ENCODE assay signal across 13 cellular contexts in the genomic region with DNA sequence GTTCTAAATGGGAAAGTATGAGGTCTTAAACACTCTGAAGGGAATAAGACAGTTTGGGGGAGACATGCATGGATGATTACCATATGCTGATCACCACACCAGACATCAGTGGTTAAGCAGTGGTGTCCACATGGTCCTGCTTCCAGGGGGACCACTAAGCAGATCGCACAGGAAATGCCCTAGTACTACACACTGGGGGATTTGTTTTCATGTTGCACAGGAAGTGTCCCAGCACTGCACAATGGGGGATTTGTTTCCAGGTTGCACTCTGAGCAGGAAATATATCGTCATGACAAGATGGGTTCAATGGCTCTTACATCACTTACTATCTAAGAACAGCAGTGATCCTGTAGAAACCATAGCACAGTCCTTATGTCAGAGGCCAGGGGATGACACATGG.
DNase-seq lines count a peak whose midpoint lies in the region; ATAC-seq and TF ChIP-seq lines count a peak whose summit lies in the region.
"Had no signal": no experiment of that assay in that cellular context is flagged by ENCODE, and none has a peak within 500 bp of the region (broad histone marks: within the 10 kb centered on the region; RNA-seq: fewer than 3 reads in every experiment).

No MANE protein-coding gene starts in this region.

- no peaks in the 10 kb centered on the region for H3K4me1 ChIP-seq in SK-N-SH (ENCODE audit: control insufficient read depth in 1 of 2, insufficient read depth in 2 of 2, low read depth in 1 of 2, low read length in 1 of 2)
- peaks cover 2% of the 10 kb centered on the region for H3K4me1 ChIP-seq in DND-41 (ENCODE audit: insufficient read depth, low read length)
- H3K4me1 ChIP-seq: spleen had no signal

- DNase-seq in SK-N-SH = no peak
- DNase-seq in DND-41 = peak; percentile 42
- DNase-seq in OCI-M1 (lab: John Stamatoyannopoulos, UW) = peak; percentile 8
- no peak for DNase-seq in glutamatergic neuron
- DNase-seq in ACHN = no peak
- DNase-seq: activated CD4-positive, alpha-beta T cell treated with anti-CD3 and anti-CD28 coated beads, Interleukin-2, amount 50 U/mL, for 4 hours; Kasumi-1; ovary; spleen had no signal

- no peak for TF ChIP-seq RAD21 in SK-N-SH (IDR thresholded peaks at IDR 0.05; ENCODE audit: low read length)

- no peak for TF ChIP-seq EP300 in SK-N-SH (IDR thresholded peaks at IDR 0.05; ENCODE audit: borderline replicate concordance in 1 of 2, low read depth in 1 of 2, low read length in 1 of 2)

- peaks cover 2% of the 10 kb centered on the region for H3K9me3 Mint-ChIP-seq in glutamatergic neuron (ENCODE audit: unreplicated experiment)

- H3F3A ChIP-seq in SK-N-SH (replicated peaks; ENCODE audit: insufficient read depth) = no peaks in the 10 kb centered on the region

- 4% methylated on average over 2 of the region's 2 CpGs for WGBS in SK-N-SH (ENCODE audit: low lambda C conversion rate)

- H3K9me3 ChIP-seq in SK-N-SH (no peaks in the 10 kb centered on the region), DND-41 (ENCODE audit: insufficient read depth, low read length, severe bottlenecking) (no peaks in the 10 kb centered on the region)
- H3K9me3 ChIP-seq: ovary, spleen had no signal

- H3K36me3 ChIP-seq in SK-N-SH (replicated peaks in 1 of 2; ENCODE audit: control insufficient read depth in 1 of 2, insufficient read depth in 2 of 2, low read length in 1 of 2) = no peaks in the 10 kb centered on the region
- no peaks in the 10 kb centered on the region for H3K36me3 ChIP-seq in DND-41 (ENCODE audit: insufficient read depth, low read length)
- H3K36me3 ChIP-seq: ovary, spleen had no signal

- H3K4me3 ChIP-seq in SK-N-SH (ENCODE audit: low read depth in 2 of 2, low read length in 1 of 2) (no peak overlapping the region), DND-41 (ENCODE audit: low read depth in 1 of 2, low read length in 2 of 2) (no peak overlapping the region)
- H3K4me3 ChIP-seq: ovary, spleen had no signal

- peaks cover 10% of the 10 kb centered on the region for H3K36me3 Mint-ChIP-seq in glutamatergic neuron (ENCODE audit: unreplicated experiment)
- H3K36me3 Mint-ChIP-seq: mesothelial cell of epicardium had no signal

- peaks cover 8% of the 10 kb centered on the region for H3K27me3 Mint-ChIP-seq in glutamatergic neuron (ENCODE audit: unreplicated experiment)

- POLR2A ChIA-PET in SK-N-SH (lab: Yijun Ruan, JAX) = no interaction called here

- peaks cover 4% of the 10 kb centered on the region for H3K4me1 Mint-ChIP-seq in glutamatergic neuron (ENCODE audit: low read depth, unreplicated experiment)
- H3K4me1 Mint-ChIP-seq: mesothelial cell of epicardium had no signal

- H2AFZ ChIP-seq in SK-N-SH (ENCODE audit: low read depth) (no peak overlapping the region), DND-41 (ENCODE audit: low read depth, low read length) (peak overlapping the region; percentile 56)

- no peak for TF ChIP-seq CTCF in SK-N-SH (IDR thresholded peaks at IDR 0.05)
- TF ChIP-seq CTCF in DND-41 (IDR thresholded peaks at IDR 0.05; ENCODE audit: borderline replicate concordance, extremely low read depth, low read length, poor library complexity, severe bottlenecking) = no peak
- TF ChIP-seq CTCF in glutamatergic neuron (IDR thresholded peaks at IDR 0.05; ENCODE audit: partially characterized antibody, unreplicated experiment) = no peak

- H3K27ac ChIP-seq in SK-N-SH (ENCODE audit: low read depth in 2 of 2, low read length in 1 of 2) (no peak overlapping the region), DND-41 (ENCODE audit: low read length) (no peak overlapping the region)
- H3K27ac ChIP-seq: ovary, spleen had no signal

- in situ Hi-C loops in ACHN (cut with HindIII; ENCODE audit: low pct_ligation_motif_present, low pct_unique_long_range_greater_than_20kb, low sequenced_read_pairs) = no loop called here

- H3K27ac Mint-ChIP-seq in glutamatergic neuron (ENCODE audit: unreplicated experiment) = peak overlapping the region; percentile 36
- H3K27ac Mint-ChIP-seq: mesothelial cell of epicardium had no signal

- H4K20me1 ChIP-seq in SK-N-SH (ENCODE audit: insufficient read depth) (no peaks in the 10 kb centered on the region), DND-41 (ENCODE audit: insufficient read depth, low read length) (no peaks in the 10 kb centered on the region)

- H3K9me2 ChIP-seq in SK-N-SH = no peaks in the 10 kb centered on the region

- CTCF ChIA-PET in SK-N-SH (lab: Yijun Ruan, JAX) = no interaction called here

- H3K4me2 ChIP-seq in SK-N-SH (no peak overlapping the region), DND-41 (ENCODE audit: insufficient read depth, low read length) (no peak overlapping the region)

- H3K9ac ChIP-seq in SK-N-SH (no peak overlapping the region), DND-41 (ENCODE audit: low read depth, low read length) (no peak overlapping the region)

- H3K27me3 ChIP-seq in SK-N-SH (ENCODE audit: insufficient read depth) (peaks cover 61% of the 10 kb centered on the region), DND-41 (ENCODE audit: insufficient read depth, low read length, poor library complexity) (no peaks in the 10 kb centered on the region)
- H3K27me3 ChIP-seq: ovary, spleen had no signal

- no peak for ATAC-seq in SK-N-SH treated with all-trans-retinoic acid at 6 μM for 48 hours
- no peak for ATAC-seq in DND-41 (ENCODE audit: insufficient read depth, low read depth)
- ATAC-seq in GM18870 (IDR thresholded peaks at IDR 0.05; ENCODE audit: unreplicated experiment) = no peak
- no peak for ATAC-seq in HG03442 (IDR thresholded peaks at IDR 0.05; ENCODE audit: unreplicated experiment)

- H3K4me3 Mint-ChIP-seq in glutamatergic neuron (ENCODE audit: unreplicated experiment) = no peak overlapping the region
- H3K4me3 Mint-ChIP-seq: mesothelial cell of epicardium had no signal

- no peaks in the 10 kb centered on the region for H3K79me2 ChIP-seq in SK-N-SH (ENCODE audit: insufficient read depth)
- no peaks in the 10 kb centered on the region for H3K79me2 ChIP-seq in DND-41 (ENCODE audit: insufficient read depth, low read length)

TF ChIP-seq in SK-N-SH, 30 proteins besides CTCF, POLR2A, EP300 and RAD21:
- peak; percentile 73 for TF ChIP-seq GABPA (IDR thresholded peaks at IDR 0.05; ENCODE audit: low read depth)
- no peak for TF ChIP-seq RXRA (IDR thresholded peaks at IDR 0.05; ENCODE audit: borderline replicate concordance, low read depth)
- TF ChIP-seq, protein P1, sequence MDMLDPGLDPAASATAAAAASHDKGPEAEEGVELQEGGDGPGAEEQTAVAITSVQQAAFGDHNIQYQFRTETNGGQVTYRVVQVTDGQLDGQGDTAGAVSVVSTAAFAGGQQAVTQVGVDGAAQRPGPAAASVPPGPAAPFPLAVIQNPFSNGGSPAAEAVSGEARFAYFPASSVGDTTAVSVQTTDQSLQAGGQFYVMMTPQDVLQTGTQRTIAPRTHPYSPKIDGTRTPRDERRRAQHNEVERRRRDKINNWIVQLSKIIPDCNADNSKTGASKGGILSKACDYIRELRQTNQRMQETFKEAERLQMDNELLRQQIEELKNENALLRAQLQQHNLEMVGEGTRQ (IDR thresholded peaks at IDR 0.05; ENCODE audit: borderline replicate concordance, low read depth, low read length) = no peak
- TF ChIP-seq, protein P2, sequence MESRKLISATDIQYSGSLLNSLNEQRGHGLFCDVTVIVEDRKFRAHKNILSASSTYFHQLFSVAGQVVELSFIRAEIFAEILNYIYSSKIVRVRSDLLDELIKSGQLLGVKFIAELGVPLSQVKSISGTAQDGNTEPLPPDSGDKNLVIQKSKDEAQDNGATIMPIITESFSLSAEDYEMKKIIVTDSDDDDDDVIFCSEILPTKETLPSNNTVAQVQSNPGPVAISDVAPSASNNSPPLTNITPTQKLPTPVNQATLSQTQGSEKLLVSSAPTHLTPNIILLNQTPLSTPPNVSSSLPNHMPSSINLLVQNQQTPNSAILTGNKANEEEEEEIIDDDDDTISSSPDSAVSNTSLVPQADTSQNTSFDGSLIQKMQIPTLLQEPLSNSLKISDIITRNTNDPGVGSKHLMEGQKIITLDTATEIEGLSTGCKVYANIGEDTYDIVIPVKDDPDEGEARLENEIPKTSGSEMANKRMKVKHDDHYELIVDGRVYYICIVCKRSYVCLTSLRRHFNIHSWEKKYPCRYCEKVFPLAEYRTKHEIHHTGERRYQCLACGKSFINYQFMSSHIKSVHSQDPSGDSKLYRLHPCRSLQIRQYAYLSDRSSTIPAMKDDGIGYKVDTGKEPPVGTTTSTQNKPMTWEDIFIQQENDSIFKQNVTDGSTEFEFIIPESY (IDR thresholded peaks at IDR 0.05; ENCODE audit: borderline replicate concordance, low read depth) = no peak
- no peak for TF ChIP-seq EZH2phosphoT487 (IDR thresholded peaks at IDR 0.05; ENCODE audit: borderline replicate concordance, low read depth)
TF ChIP-seq in SK-N-SH: peak in this region for 1.

TF ChIP-seq in SK-N-SH treated with all-trans-retinoic acid at 6 μM for 48 hours, 23 proteins besides CTCF, POLR2A, EP300 and RAD21:
- TF ChIP-seq ZC3H10 (CRISPR knock-in tag; IDR thresholded peaks at IDR 0.05) = no peak

Comparison
In these comparisons a context has a peak if more than half of its experiments do, and no peak if none do; other contexts are left out.
1. DNase-seq: peak in DND-41 (single experiment) and OCI-M1 (single experiment); none in SK-N-SH (single experiment), glutamatergic neuron (single experiment) and ACHN (single experiment).